ENCODE assay signal across 11 cellular contexts in genomic region chr12:622420-622819, GRCh38. TPM values are rescaled to one million over a fixed set of nuclear protein-coding genes. Genes with fewer than 3 reads are reported as not detected.
DNase-seq lines count a peak whose midpoint lies in the region; ATAC-seq and TF ChIP-seq lines count a peak whose summit lies in the region.
"Had no signal": no experiment of that assay in that cellular context is flagged by ENCODE, and none has a peak within 500 bp of the region (broad histone marks: within the 10 kb centered on the region; RNA-seq: fewer than 3 reads in every experiment).

No MANE protein-coding gene starts in this region.

- TF ChIP-seq POLR2A in esophagus squamous epithelium (IDR thresholded peaks at IDR 0.05) = no peak
- peak in 1 of 2 donors; percentile 62 for TF ChIP-seq POLR2A in uterus (IDR thresholded peaks at IDR 0.05)

- intact Hi-C loops in left ventricle myocardium inferior (cut with micrococcal nuclease) (no loop called here), Right ventricle myocardium inferior (cut with DNase I) (loop anchor here (2.0 kb wide), 1 partner anchor 32 kb away; no protein-coding TSS in a partner anchor), esophagus squamous epithelium (cut with DNase I) (no loop called here), uterus (cut with DNase I; ENCODE audit: low total_unique reads) (no loop called here), posterior vena cava (cut with DNase I) (no loop called here)

- DNase-seq in left ventricle myocardium inferior (no peak), Right ventricle myocardium inferior (ENCODE audit: missing footprints) (no peak), SJCRH30 (peak in 1 of 2 experiments; percentile 24), esophagus squamous epithelium (lab: John Stamatoyannopoulos, UW) (no peak), uterus (no peak), caudate nucleus (lab: John Stamatoyannopoulos, UW) (no peak), posterior vena cava (ENCODE audit: low spot score) (no peak)
- DNase-seq: C1 segment of cervical spinal cord, NCI-H526 treated with DMSO at 0.1 percent for 48 hours, posterior cingulate gyrus had no signal

- no peaks in the 10 kb centered on the region for H3K9me3 ChIP-seq in left ventricle myocardium inferior (replicated peaks)
- no peaks in the 10 kb centered on the region for H3K9me3 ChIP-seq in SJCRH30 (replicated peaks)
- no peaks in the 10 kb centered on the region for H3K9me3 ChIP-seq in esophagus squamous epithelium
- no peaks in the 10 kb centered on the region for H3K9me3 ChIP-seq in uterus

- H3K4me1 ChIP-seq in left ventricle myocardium inferior = peaks cover 96% of the 10 kb centered on the region
- H3K4me1 ChIP-seq in SJCRH30 = peaks cover 2% of the 10 kb centered on the region; the same call in 1 of the 2 replicates
- peaks cover 5 to 34% (median 28%) of the 10 kb centered on the region in 3 donors for H3K4me1 ChIP-seq in esophagus squamous epithelium
- H3K4me1 ChIP-seq in uterus = no peaks in the 10 kb centered on the region

- ATAC-seq in Right ventricle myocardium inferior (no peak), GM21390 (IDR thresholded peaks at IDR 0.05; ENCODE audit: unreplicated experiment) (no peak)

- TF ChIP-seq CTCF in left ventricle myocardium inferior (IDR thresholded peaks at IDR 0.05; ENCODE audit: borderline replicate concordance) (no peak), esophagus squamous epithelium (IDR thresholded peaks at IDR 0.05) (no peak), uterus (IDR thresholded peaks at IDR 0.05) (no peak)

- 44 to 52% methylated on average over 3 of the region's 3 CpGs for WGBS in esophagus squamous epithelium, 2 donors

- peak overlapping the region; percentile 92 for H3K27ac ChIP-seq in left ventricle myocardium inferior (replicated peaks)
- H3K27ac ChIP-seq in SJCRH30 = no peak overlapping the region
- H3K27ac ChIP-seq in esophagus squamous epithelium = peak overlapping the region in 3 of 4 donors; percentile 2 to 62 (median 60)
- peak overlapping the region; percentile 40 to 53 for H3K27ac ChIP-seq in uterus
- no peak overlapping the region for H3K27ac ChIP-seq in caudate nucleus (ENCODE audit: low read depth, low read length)

- H3K4me3 ChIP-seq in left ventricle myocardium inferior (no peak overlapping the region), SJCRH30 (peak overlapping the region; percentile 26; the same call in 1 of the 2 replicates), esophagus squamous epithelium (no peak overlapping the region), uterus (no peak overlapping the region)

- no peaks in the 10 kb centered on the region for H3K36me3 ChIP-seq in left ventricle myocardium inferior
- no peaks in the 10 kb centered on the region for H3K36me3 ChIP-seq in SJCRH30
- H3K36me3 ChIP-seq in esophagus squamous epithelium = no peaks in the 10 kb centered on the region
- H3K36me3 ChIP-seq in uterus = no peaks in the 10 kb centered on the region

- H3K27me3 ChIP-seq in left ventricle myocardium inferior (ENCODE audit: low read depth) (no peaks in the 10 kb centered on the region), SJCRH30 (no peaks in the 10 kb centered on the region), esophagus squamous epithelium (no peaks in the 10 kb centered on the region), uterus (no peaks in the 10 kb centered on the region)

RNA-seq across cellular contexts. Expression of gene NINJ2, which starts 40.8 kb away (rescaled TPM):
- total RNA-seq in left ventricle myocardium inferior (4.6 TPM), Right ventricle myocardium inferior (8.6 TPM), esophagus squamous epithelium (10 to 100 TPM in 1 of 4 donors, 1 to 10 TPM in 3; 2.2 to 14.9 (median 4.5) TPM), uterus (1 to 10 TPM in 2 of 4 donors, under 1 TPM in 1, not detected in 1; 0.97 to 5.4 (median 2.3) TPM), posterior vena cava (1 to 10 TPM; 4.6 to 5.6 TPM)
- total RNA-seq in SJCRH30 (2014; rRNA removed; shearing (Covaris generic)) = 0.24 TPM in 1 of 2 replicates, not detected in the other

Comparison
In these comparisons a context has a peak if more than half of its experiments do, and no peak if none do; other contexts are left out.
1. H3K27ac ChIP-seq: peak in left ventricle myocardium inferior (single experiment), esophagus squamous epithelium (3 of 4) and uterus (2 of 2); none in SJCRH30 (single experiment) and caudate nucleus (single experiment).